In the genomic region with DNA sequence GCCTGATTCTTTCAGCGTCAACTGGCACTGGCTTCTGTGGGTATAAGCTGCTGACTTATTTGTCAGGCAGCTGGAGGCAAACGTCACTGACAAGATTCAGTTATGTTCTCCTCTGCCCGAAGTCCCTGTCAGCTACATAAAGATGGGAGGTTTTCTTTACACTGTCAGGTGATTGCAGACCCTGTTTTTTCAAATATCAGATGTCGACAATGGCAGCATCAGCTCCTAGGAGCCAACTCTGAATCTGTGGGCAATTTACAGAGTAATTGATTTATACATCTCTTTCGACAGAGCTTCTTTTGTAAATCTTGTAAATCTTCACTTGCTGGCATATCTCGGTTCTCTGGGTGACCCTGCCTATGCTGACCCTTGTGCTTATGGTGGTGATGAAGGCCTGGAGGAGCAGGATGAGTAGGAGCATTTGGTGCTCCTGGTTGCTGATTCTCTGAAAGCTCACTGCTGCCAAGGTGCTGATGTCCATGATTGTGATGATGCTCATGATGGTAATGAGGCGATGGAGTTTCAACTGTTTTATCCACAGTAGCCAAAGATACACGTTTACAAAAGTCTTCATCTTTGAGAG, we compare ENCODE assay signal across 30 cellular contexts. TPM values are rescaled to one million over a fixed set of nuclear protein-coding genes. Genes with fewer than 3 reads are reported as not detected.
DNase-seq lines count a peak whose midpoint lies in the region; ATAC-seq, FAIRE-seq and TF ChIP-seq lines count a peak whose summit lies in the region.
"Had no signal": no experiment of that assay in that cellular context is flagged by ENCODE, and none has a peak within 500 bp of the region (broad histone marks: within the 10 kb centered on the region; RNA-seq: fewer than 3 reads in every experiment).

No MANE protein-coding gene starts in this region.

- POLR2A ChIA-PET in HepG2 (lab: Yijun Ruan, JAX): interaction anchor here (0.8 to 5.1 kb wide), 7 partner anchors 9 to 89 kb away, joined by 3 to 36 read pairs (median 8); a partner anchor contains a TSS

- H3K4me3 ChIP-seq in HepG2 (replicated peaks in 1 of 3; ENCODE audit: insufficient read depth in 1 of 3, low read depth in 2 of 3, low read length in 3 of 3) (no peak overlapping the region), neural cell (ENCODE audit: low read length) (no peak overlapping the region)
- H3K4me3 ChIP-seq: BLaER1, GM12878 had no signal

- BruUV-seq in HepG2 (replicated peaks; lab: Mats Ljungman, UMichigan): TSS peak; percentile 47

- H3K4me1 ChIP-seq in HepG2 (ENCODE audit: insufficient read depth, low read length): peaks cover 6% of the 10 kb centered on the region; the same call in 1 of the 2 replicates
- no peaks in the 10 kb centered on the region for H3K4me1 ChIP-seq in foreskin keratinocyte
- H3K4me1 ChIP-seq: BE2C, BLaER1 had no signal

- TF ChIP-seq POLR2A in HepG2 (IDR thresholded peaks at IDR 0.05; ENCODE audit: insufficient read depth in 1 of 2, low read depth in 2 of 2, low read length in 2 of 2): peak; percentile 63 to 67; a peak in 3 of 4 replicates

- H3K9ac ChIP-seq in HepG2 (ENCODE audit: insufficient read depth, low read depth, low read length) (no peak overlapping the region), neural cell (ENCODE audit: low read length) (no peak overlapping the region)
- H3K9ac ChIP-seq: BLaER1 had no signal

- H3K27me3 ChIP-seq in HepG2 (ENCODE audit: control insufficient read depth in 1 of 2, insufficient read depth in 2 of 2, low read length in 2 of 2) (no peaks in the 10 kb centered on the region), neural cell (ENCODE audit: insufficient read depth, low read depth, low read length) (no peaks in the 10 kb centered on the region), foreskin keratinocyte (no peaks in the 10 kb centered on the region)
- H3K27me3 ChIP-seq: BLaER1 had no signal

- in situ Hi-C loops in HepG2 (cut with HindIII; ENCODE audit: extremely low pct_ligation_motif_present, low pct_unique_long_range_greater_than_20kb): loop anchor here (10.0 to 25.0 kb wide), 2 partner anchors 84 to 211 kb away; no protein-coding TSS in a partner anchor

- H3K36me3 ChIP-seq in HepG2 (replicated peaks in 1 of 2; ENCODE audit: control insufficient read depth in 1 of 2, insufficient read depth in 2 of 2, low read length in 2 of 2) (peaks cover 3 to 37% of the 10 kb centered on the region in 2 experiments; a peak in 4 of 5 replicates), neural cell (ENCODE audit: insufficient read depth, low read length) (no peaks in the 10 kb centered on the region)
- H3K36me3 ChIP-seq: BE2C, BLaER1 had no signal

- TF ChIP-seq RAD21 in HepG2 (CRISPR knock-in tag; IDR thresholded peaks at IDR 0.05): no peak
- TF ChIP-seq RAD21 in neural cell (conservative IDR thresholded peaks at IDR 0.05): no peak

- H3K79me2 ChIP-seq in HepG2 (ENCODE audit: insufficient read depth, low read length) (peaks cover 3% of the 10 kb centered on the region), neural cell (replicated peaks; ENCODE audit: insufficient read depth, low read length) (no peaks in the 10 kb centered on the region)

- FAIRE-seq in HTR-8/SVneo (lab: Jason Lieb, UNC) (peak; percentile 38), HepG2 (lab: Jason Lieb, UNC) (no peak)
- FAIRE-seq: A204.1, D721Med, GM12878, GM12892, GM18507 had no signal

- ATAC-seq in HepG2 (no peak), HG03521 (IDR thresholded peaks at IDR 0.05; ENCODE audit: unreplicated experiment) (no peak), foreskin keratinocyte (no peak), GM21619 (IDR thresholded peaks at IDR 0.05; ENCODE audit: unreplicated experiment) (no peak)
- ATAC-seq: GM12878 had no signal

- intact Hi-C loops in HepG2 (cut with micrococcal nuclease; ENCODE audit: unreplicated experiment): no loop called here

- no peaks in the 10 kb centered on the region for H3K9me2 ChIP-seq in neural cell (ENCODE audit: insufficient read depth, low read length)

- TF ChIP-seq EP300 in HepG2 (IDR thresholded peaks at IDR 0.05; ENCODE audit: low read depth in 2 of 2, low read length in 2 of 2) (no peak), HepG2 (CRISPR knock-in tag; IDR thresholded peaks at IDR 0.05; ENCODE audit: borderline replicate concordance) (no peak), neural cell (conservative IDR thresholded peaks at IDR 0.05; ENCODE audit: poor library complexity, severe bottlenecking) (peak; percentile 75)

- CTCF ChIA-PET in HepG2 (lab: Yijun Ruan, JAX; ENCODE audit: low intra/inter-chr PET ratio, low total read pairs): no interaction called here

- H4K20me1 ChIP-seq in HepG2 (ENCODE audit: insufficient read depth, low read length) (peaks cover 76% of the 10 kb centered on the region), neural cell (ENCODE audit: insufficient read depth) (no peaks in the 10 kb centered on the region)
- H4K20me1 ChIP-seq: BLaER1 had no signal

- H3F3A ChIP-seq in neural cell (ENCODE audit: insufficient read depth, low read length, poor library complexity, severe bottlenecking): no peaks in the 10 kb centered on the region

- no peak overlapping the region for H2AFZ ChIP-seq in HepG2 (ENCODE audit: low read length)
- no peak overlapping the region for H2AFZ ChIP-seq in neural cell (ENCODE audit: low read depth, low read length)

- DNase-seq in HTR-8/SVneo (ENCODE audit: insufficient read length, low spot score): no peak
- DNase-seq in HepG2 (ENCODE audit: low spot score): no peak
- DNase-seq in DMS114 treated with DMSO at 0.1 percent for 48 hours (lab: John Stamatoyannopoulos, UW; ENCODE audit: unreplicated experiment): no peak
- no peak for DNase-seq in foreskin keratinocyte
- DNase-seq: 8988T; ACHN; BE2C; C1 segment of cervical spinal cord; Calu3; CD4-positive, alpha-beta memory T cell; CD4-positive, CD25-positive, alpha-beta regulatory T cell; CD8-positive, alpha-beta memory T cell; COR-L47; DMS153; DMS53; DMS79; DND-41; EL; GDM1 had no signal

- no peaks in the 10 kb centered on the region for H3K9me3 ChIP-seq in HepG2 (ENCODE audit: low read length)
- no peaks in the 10 kb centered on the region for H3K9me3 ChIP-seq in neural cell (ENCODE audit: low read length)
- H3K9me3 ChIP-seq: BE2C had no signal

- 82% methylated on average over 8 of the region's 8 CpGs for WGBS in HepG2 (ENCODE audit: low lambda C conversion rate)

- H3K27ac ChIP-seq in HepG2 (ENCODE audit: extremely low read length, insufficient read depth, low read length): peak overlapping the region; percentile 20
- H3K27ac ChIP-seq in neural cell (ENCODE audit: low read length): peak overlapping the region; percentile 7
- no peak overlapping the region for H3K27ac ChIP-seq in foreskin keratinocyte
- H3K27ac ChIP-seq: BLaER1 had no signal

- no peak for TF ChIP-seq CTCF in HepG2 (CRISPR knock-in tag; IDR thresholded peaks at IDR 0.05)
- no peak for TF ChIP-seq CTCF in neural cell (IDR thresholded peaks at IDR 0.05; ENCODE audit: poor library complexity, severe bottlenecking)
- no peak for TF ChIP-seq CTCF in foreskin keratinocyte (conservative IDR thresholded peaks at IDR 0.05)

- no peak overlapping the region for H3K4me2 ChIP-seq in HepG2 (ENCODE audit: low read depth, low read length)
- H3K4me2 ChIP-seq in neural cell (ENCODE audit: low read length): no peak overlapping the region
- H3K4me2 ChIP-seq: BLaER1 had no signal

RNA-seq across cellular contexts. Expression of a gene that starts 10.9 kb away (rescaled TPM):
- total RNA-seq in HepG2 (2016; rRNA removed; fragmentation: Illumina TruSeq; extraction: Trizol): 1,596 and 1,895 TPM in 2 replicates
- total RNA-seq in HepG2 (2016; cell fraction: cytosol; rRNA removed; fragmentation: Illumina TruSeq; extraction: Trizol; ENCODE audit: low read depth): 296 and 300 TPM in 2 replicates
- 1,577 and 1,852 TPM in 2 replicates for total RNA-seq in HepG2 (2016; cell fraction: insoluble cytoplasmic fraction; rRNA removed; fragmentation: Illumina TruSeq; extraction: Trizol)
- total RNA-seq in HepG2 (2016; cell fraction: membrane; rRNA removed; fragmentation: Illumina TruSeq; extraction: Trizol): 957 and 1,066 TPM in 2 replicates
- total RNA-seq in HepG2 (2016; cell fraction: nucleus; rRNA removed; fragmentation: Illumina TruSeq; extraction: Trizol): 1,184 and 1,437 TPM in 2 replicates
- 1,422 and 2,083 TPM in 2 replicates for polyA plus RNA-seq in HepG2 (2011; rRNA removed)
- polyA plus RNA-seq in HepG2 (2011; cell fraction: cytosol; rRNA removed): 1,126 and 1,365 TPM in 2 replicates
- polyA plus RNA-seq in HepG2 (2011; cell fraction: nucleus; rRNA removed): 348 and 391 TPM in 2 replicates
- polyA plus RNA-seq in HepG2 (2012): 1,145 and 1,833 TPM in 2 replicates
- polyA plus RNA-seq in HepG2 (2016; cell fraction: cytosol; fragmentation: Illumina TruSeq; extraction: Trizol; ENCODE audit: low read depth): 164 and 181 TPM in 2 replicates
- 1,195 and 1,209 TPM in 2 replicates for polyA plus RNA-seq in HepG2 (2016; cell fraction: insoluble cytoplasmic fraction; fragmentation: Illumina TruSeq; extraction: Trizol; ENCODE audit: low read depth)
- polyA plus RNA-seq in HepG2 (2016; cell fraction: membrane; fragmentation: Illumina TruSeq; extraction: Trizol; ENCODE audit: low read depth): 458 and 520 TPM in 2 replicates
- polyA plus RNA-seq in HepG2 (2016; cell fraction: nucleus; fragmentation: Illumina TruSeq; extraction: Trizol; ENCODE audit: insufficient read depth, low read depth): 1,480 and 1,518 TPM in 2 replicates
- 1.0 and 783 TPM in 2 replicates for polyA minus RNA-seq in HepG2 (2011; rRNA and poly(A)+ RNA removed; ENCODE audit: low replicate concordance)
- polyA minus RNA-seq in HepG2 (2011; cell fraction: cytosol; rRNA and poly(A)+ RNA removed): 1,217 and 1,367 TPM in 2 replicates
- 527 and 880 TPM in 2 replicates for polyA minus RNA-seq in HepG2 (2011; cell fraction: nucleus; rRNA and poly(A)+ RNA removed)
- 1.9 and 5.0 TPM in 2 replicates for polyA plus RNA-seq in neural cell
- 0.73 and 2.9 TPM in 2 replicates for polyA minus RNA-seq in neural cell
- total RNA-seq in foreskin keratinocyte: 10.2 and 11.3 TPM in 2 replicates
- 7.0 and 7.6 TPM in 2 replicates for polyA plus RNA-seq in foreskin keratinocyte
- total RNA-seq: Daoy had no signal
- polyA plus RNA-seq: CD8-positive, alpha-beta memory T cell had no signal

RNA-seq across cellular contexts. Expression of a gene that starts 44.2 kb away (rescaled TPM):
- 0.15 and 0.20 TPM in 2 replicates for total RNA-seq in HepG2 (2016; rRNA removed; fragmentation: Illumina TruSeq; extraction: Trizol)
- total RNA-seq in HepG2 (2016; cell fraction: cytosol; rRNA removed; fragmentation: Illumina TruSeq; extraction: Trizol; ENCODE audit: low read depth): 0.09 and 0.10 TPM in 2 replicates
- total RNA-seq in HepG2 (2016; cell fraction: insoluble cytoplasmic fraction; rRNA removed; fragmentation: Illumina TruSeq; extraction: Trizol): 0.26 and 0.28 TPM in 2 replicates
- 0.03 and 0.06 TPM in 2 replicates for total RNA-seq in HepG2 (2016; cell fraction: membrane; rRNA removed; fragmentation: Illumina TruSeq; extraction: Trizol)
- 0.22 TPM in 1 of 2 replicates, not detected in the other for total RNA-seq in HepG2 (2016; cell fraction: nucleus; rRNA removed; fragmentation: Illumina TruSeq; extraction: Trizol)
- 0.36 and 0.37 TPM in 2 replicates for polyA plus RNA-seq in HepG2 (2011; rRNA removed)
- 0.03 TPM in 1 of 2 replicates, not detected in the other for polyA plus RNA-seq in HepG2 (2011; cell fraction: cytosol; rRNA removed)
- polyA plus RNA-seq in HepG2 (2011; cell fraction: nucleus; rRNA removed): 0.07 TPM in 1 of 2 replicates, not detected in the other
- polyA plus RNA-seq in HepG2 (2012): 9.6 and 21.6 TPM in 2 replicates
- polyA plus RNA-seq in HepG2 (2016; cell fraction: cytosol; fragmentation: Illumina TruSeq; extraction: Trizol; ENCODE audit: low read depth): not detected in 2 replicates
- polyA plus RNA-seq in HepG2 (2016; cell fraction: insoluble cytoplasmic fraction; fragmentation: Illumina TruSeq; extraction: Trizol; ENCODE audit: low read depth): 0.29 and 0.46 TPM in 2 replicates
- polyA plus RNA-seq in HepG2 (2016; cell fraction: membrane; fragmentation: Illumina TruSeq; extraction: Trizol; ENCODE audit: low read depth): 0.07 TPM in 1 of 2 replicates, not detected in the other
- not detected in 2 replicates for polyA plus RNA-seq in HepG2 (2016; cell fraction: nucleus; fragmentation: Illumina TruSeq; extraction: Trizol; ENCODE audit: insufficient read depth, low read depth)
- 0.22 TPM in 1 of 2 replicates, not detected in the other for polyA minus RNA-seq in HepG2 (2011; rRNA and poly(A)+ RNA removed; ENCODE audit: low replicate concordance)
- 0.20 and 1.5 TPM in 2 replicates for polyA minus RNA-seq in HepG2 (2011; cell fraction: cytosol; rRNA and poly(A)+ RNA removed)
- 0.26 and 0.37 TPM in 2 replicates for polyA minus RNA-seq in HepG2 (2011; cell fraction: nucleus; rRNA and poly(A)+ RNA removed)
- 0.87 and 1.5 TPM in 2 replicates for polyA plus RNA-seq in neural cell
- 1.5 and 1.6 TPM in 2 replicates for polyA minus RNA-seq in neural cell
- 2.0 and 2.8 TPM in 2 replicates for total RNA-seq in foreskin keratinocyte
- polyA plus RNA-seq in foreskin keratinocyte: 1.2 and 1.8 TPM in 2 replicates
- total RNA-seq: G401 had no signal

Comparison
In these comparisons a context has a peak if more than half of its experiments do, and no peak if none do; other contexts are left out.
1. RNA of a gene that starts 10.9 kb away (polyA plus RNA-seq): 164 to 2,083 TPM in HepG2; 7.0 to 7.6 TPM in foreskin keratinocyte and 1.9 to 5.0 TPM in neural cell; every median in the first group is over 10 times any median in the second.